11 cellular contexts compared by ENCODE assay signal in the genomic region with DNA sequence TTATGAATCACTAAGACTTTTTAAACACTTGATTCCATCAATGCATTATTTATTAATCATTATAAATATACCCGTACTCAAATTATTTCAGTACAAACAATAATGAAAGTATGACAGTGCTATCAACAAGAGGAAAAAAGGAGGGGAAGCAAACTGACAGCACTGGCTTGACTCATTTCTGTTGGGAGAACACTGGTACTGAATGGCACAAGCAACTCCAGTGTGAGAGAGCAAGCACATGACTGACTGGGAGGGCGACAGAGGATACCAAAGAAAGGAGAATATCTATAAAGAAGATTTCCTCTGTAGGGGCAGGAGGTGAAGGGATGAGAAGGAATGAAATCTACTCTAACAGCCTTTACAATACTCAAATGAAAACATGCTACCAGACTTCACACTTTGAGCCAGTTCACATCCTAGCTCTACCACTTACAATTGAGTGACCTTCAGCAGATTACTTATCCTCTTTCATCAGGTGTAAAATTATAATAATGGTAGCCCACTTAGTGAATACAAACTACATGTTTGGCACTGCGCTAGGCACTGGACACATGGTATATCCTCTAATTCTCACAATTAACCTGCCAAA. TPM values are rescaled to one million over a fixed set of nuclear protein-coding genes. Genes with fewer than 3 reads are reported as not detected.
A peak's percentile ranks its signal among the peaks of the same experiment; 100 is the strongest.
DNase-seq lines count a peak whose midpoint lies in the region; ATAC-seq and TF ChIP-seq lines count a peak whose summit lies in the region.
"Had no signal": no experiment of that assay in that cellular context is flagged by ENCODE, and none has a peak within 500 bp of the region (broad histone marks: within the 10 kb centered on the region; RNA-seq: fewer than 3 reads in every experiment).

No MANE protein-coding gene starts in this region.

- ATAC-seq in SK-N-SH treated with all-trans-retinoic acid at 6 μM for 48 hours (0 out of 3 replicates have a peak, but pooled peaks have one; percentile 15), omental fat pad (ENCODE audit: low FRiP score) (peak; percentile 82), HG02840 (IDR thresholded peaks at IDR 0.05; ENCODE audit: low FRiP score, unreplicated experiment) (no peak)
- ATAC-seq: effector memory CD8-positive, alpha-beta T cell had no signal

- H3K4me3 ChIP-seq in MM.1S (ENCODE audit: low read length), result no peak overlapping the region

- H3K4me1 ChIP-seq in MM.1S (ENCODE audit: low read length), result no peaks in the 10 kb centered on the region

- intact Hi-C loops in Calu3 (cut with micrococcal nuclease; ENCODE audit: unreplicated experiment), result loop anchor here (5.0 kb wide), 2 partner anchors 38 to 62 kb away; no protein-coding TSS in a partner anchor

- peak overlapping the region; percentile 9 for H3K27ac Mint-ChIP-seq in Calu3 (ENCODE audit: unreplicated experiment)
- H3K27ac Mint-ChIP-seq: effector memory CD8-positive, alpha-beta T cell had no signal

- H3K9me3 ChIP-seq in MM.1S (replicated peaks; ENCODE audit: insufficient read depth, low read length), result no peaks in the 10 kb centered on the region

- H3K27me3 ChIP-seq in MM.1S (replicated peaks; ENCODE audit: insufficient read depth, low read length), result no peaks in the 10 kb centered on the region

- no peaks in the 10 kb centered on the region for H3K79me2 ChIP-seq in MM.1S (ENCODE audit: low read length)

- no peaks in the 10 kb centered on the region for H3K9me2 ChIP-seq in MM.1S (replicated peaks; ENCODE audit: insufficient read depth, low read length)

- no peaks in the 10 kb centered on the region for H4K20me1 ChIP-seq in MM.1S (ENCODE audit: insufficient read depth, low read length)

- TF ChIP-seq CTCF in Calu3 (IDR thresholded peaks at IDR 0.05; ENCODE audit: unreplicated experiment), result no peak
- TF ChIP-seq CTCF in omental fat pad (IDR thresholded peaks at IDR 0.05), result no peak
- no peak for TF ChIP-seq CTCF in MM.1S (IDR thresholded peaks at IDR 0.05; ENCODE audit: low read length)

- no peaks in the 10 kb centered on the region for H3K36me3 ChIP-seq in MM.1S (replicated peaks; ENCODE audit: insufficient read depth, low read length)

- peaks cover 57% of the 10 kb centered on the region for H3K4me1 Mint-ChIP-seq in Calu3 (ENCODE audit: low read depth, unreplicated experiment)

- no peaks in the 10 kb centered on the region for H3F3A ChIP-seq in MM.1S (ENCODE audit: insufficient read depth, low read length)

- H3K9me3 Mint-ChIP-seq in Calu3 (ENCODE audit: low read depth, unreplicated experiment), result peaks cover 2% of the 10 kb centered on the region
- H3K9me3 Mint-ChIP-seq: effector memory CD8-positive, alpha-beta T cell had no signal

- CTCF ChIA-PET in Calu3 (lab: Charles Lee), result interaction anchor here (2.4 kb wide), 1 partner anchor 11 kb away, joined by 16 read pairs; no protein-coding TSS in a partner anchor

- peaks cover 6% of the 10 kb centered on the region for H3K36me3 Mint-ChIP-seq in Calu3 (ENCODE audit: insufficient read depth, unreplicated experiment)

- H3K4me2 ChIP-seq in MM.1S (ENCODE audit: low read depth, low read length), result no peak overlapping the region

- H3K4me3 Mint-ChIP-seq in Calu3 (ENCODE audit: low read depth, unreplicated experiment), result peak overlapping the region; percentile 7
- H3K4me3 Mint-ChIP-seq: effector memory CD8-positive, alpha-beta T cell; naive B cell had no signal

- no peak overlapping the region for H3K27ac ChIP-seq in MM.1S (ENCODE audit: low read length)

- BruUV-seq in Calu3 (replicated peaks; lab: Mats Ljungman, UMichigan), result no TSS peak

- no peaks in the 10 kb centered on the region for H3K27me3 Mint-ChIP-seq in Calu3 (ENCODE audit: unreplicated experiment)
- H3K27me3 Mint-ChIP-seq: effector memory CD8-positive, alpha-beta T cell; naive B cell had no signal

- H3K9ac ChIP-seq in MM.1S (ENCODE audit: low read length), result no peak overlapping the region

- H2AFZ ChIP-seq in MM.1S (ENCODE audit: low read length), result no peak overlapping the region

- peak; percentile 15 for DNase-seq in Calu3
- peak; percentile 34 for DNase-seq in glomerular visceral epithelial cell (ENCODE audit: extremely low spot score)
- no peak for DNase-seq in omental fat pad (ENCODE audit: low spot score)
- no peak for DNase-seq in MM.1S
- DNase-seq in activated CD4-positive, alpha-beta T cell treated with anti-CD3 and anti-CD28 coated beads, Interleukin-2, amount 50 U/mL, for 48 hours, result no peak
- DNase-seq in SW480 (ENCODE audit: low spot score), result no peak
- DNase-seq: effector memory CD8-positive, alpha-beta T cell; naive B cell had no signal

TF ChIP-seq in SK-N-SH treated with all-trans-retinoic acid at 6 μM for 48 hours, 23 proteins besides CTCF, POLR2A, EP300 and RAD21:
- TF ChIP-seq RARB (CRISPR knock-in tag; IDR thresholded peaks at IDR 0.05) (no peak), CSDC2 (CRISPR knock-in tag; IDR thresholded peaks at IDR 0.05) (no peak), ZNF70 (CRISPR knock-in tag; IDR thresholded peaks at IDR 0.05) (no peak), ARNTL (CRISPR knock-in tag; IDR thresholded peaks at IDR 0.05; ENCODE audit: borderline replicate concordance, low read depth) (no peak), TCF4 (CRISPR knock-in tag; IDR thresholded peaks at IDR 0.05; ENCODE audit: borderline replicate concordance) (no peak), ZFP3 (CRISPR knock-in tag; IDR thresholded peaks at IDR 0.05) (no peak)
- TF ChIP-seq, protein P1, sequence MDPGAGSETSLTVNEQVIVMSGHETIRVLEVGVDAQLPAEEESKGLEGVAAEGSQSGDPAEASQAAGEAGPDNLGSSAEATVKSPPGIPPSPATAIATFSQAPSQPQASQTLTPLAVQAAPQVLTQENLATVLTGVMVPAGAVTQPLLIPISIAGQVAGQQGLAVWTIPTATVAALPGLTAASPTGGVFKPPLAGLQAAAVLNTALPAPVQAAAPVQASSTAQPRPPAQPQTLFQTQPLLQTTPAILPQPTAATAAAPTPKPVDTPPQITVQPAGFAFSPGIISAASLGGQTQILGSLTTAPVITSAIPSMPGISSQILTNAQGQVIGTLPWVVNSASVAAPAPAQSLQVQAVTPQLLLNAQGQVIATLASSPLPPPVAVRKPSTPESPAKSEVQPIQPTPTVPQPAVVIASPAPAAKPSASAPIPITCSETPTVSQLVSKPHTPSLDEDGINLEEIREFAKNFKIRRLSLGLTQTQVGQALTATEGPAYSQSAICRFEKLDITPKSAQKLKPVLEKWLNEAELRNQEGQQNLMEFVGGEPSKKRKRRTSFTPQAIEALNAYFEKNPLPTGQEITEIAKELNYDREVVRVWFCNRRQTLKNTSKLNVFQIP (CRISPR knock-in tag; IDR thresholded peaks at IDR 0.05; ENCODE audit: borderline replicate concordance, low read depth), result no peak
TF ChIP-seq in SK-N-SH treated with all-trans-retinoic acid at 6 μM for 48 hours: peak in this region for 0.

RNA-seq across cellular contexts. Expression of a gene that starts 1.5 kb away (rescaled TPM):
- total RNA-seq in Calu3 (2022) (39.4 and 48.1 TPM in 2 replicates), omental fat pad (10 to 100 TPM in 3 of 4 donors, 1 to 10 TPM in 1; 9.2 to 28.1 (median 20.2) TPM)

RNA-seq across cellular contexts. Expression of a gene that starts 51.6 kb away (rescaled TPM):
- total RNA-seq in Calu3 (2022) (not detected in 2 replicates), omental fat pad (1 to 10 TPM in 2 of 4 donors, under 1 TPM in 1, not detected in 1; 0.82 to 1.9 (median 1.6) TPM)
- total RNA-seq: T-helper 2 cell treated with Interferon-gamma antibody and Interleukin-4, amounts not matched to agents 100 ng/mL and 5 ng/mL, for 36 hours had no signal

Comparison
In these comparisons a context has a peak if more than half of its experiments do, and no peak if none do; other contexts are left out.
1. DNase-seq: peak in Calu3 (single experiment) and glomerular visceral epithelial cell (single experiment); none in omental fat pad (single experiment), MM.1S (single experiment), activated CD4-positive, alpha-beta T cell treated with anti-CD3 and anti-CD28 coated beads, Interleukin-2, amount 50 U/mL, for 48 hours (0 of 2) and SW480 (single experiment).